Comparison of ENCODE assay signal across 8 cellular contexts in the genomic region with DNA sequence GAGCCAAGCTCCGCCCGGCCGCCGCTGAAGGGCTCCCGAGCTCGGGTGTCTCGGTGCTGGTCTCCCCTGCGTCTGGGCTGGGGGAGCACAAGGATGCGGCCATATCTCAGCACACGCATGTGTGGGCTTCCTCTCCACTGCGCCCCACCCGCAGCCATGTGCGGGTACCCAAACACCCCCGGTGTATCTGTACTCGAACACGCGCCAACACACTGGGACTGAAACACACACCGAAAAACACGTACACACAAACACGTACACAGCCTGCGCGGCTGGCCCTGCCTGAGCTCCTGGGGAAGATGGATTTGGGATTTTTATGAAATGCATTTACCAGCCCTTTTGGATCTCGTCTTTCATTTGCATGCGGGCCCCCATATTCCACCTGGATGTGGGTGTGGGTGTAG. TPM values are rescaled to one million over a fixed set of nuclear protein-coding genes. Genes with fewer than 3 reads are reported as not detected.
DNase-seq lines count a peak whose midpoint lies in the region; ATAC-seq and TF ChIP-seq lines count a peak whose summit lies in the region.

No MANE protein-coding gene starts in this region.

- H3K27me3 Mint-ChIP-seq in activated naive CD4-positive, alpha-beta T cell treated with anti-CD3 and anti-CD28 coated beads for 36 hours (ENCODE audit: low read depth): peaks cover 91% of the 10 kb centered on the region
- peaks cover 59% of the 10 kb centered on the region for H3K27me3 Mint-ChIP-seq in chondrocyte (ENCODE audit: low read depth)

- TF ChIP-seq EP300 in tibial nerve (IDR thresholded peaks at IDR 0.05): no peak

- CTCF ChIA-PET in activated naive CD4-positive, alpha-beta T cell treated with anti-CD3 and anti-CD28 coated beads for 36 hours (lab: Charles Lee): interaction anchor here (0.6 kb wide), 1 partner anchor 23 kb away, joined by 3 read pairs; no protein-coding TSS in a partner anchor

- H3K4ac ChIP-seq in mesenchymal stem cell (ENCODE audit: low read depth in 1 of 2, low read length in 2 of 2): peak overlapping the region; percentile 52 to 83

- H2BK15ac ChIP-seq in mesenchymal stem cell (ENCODE audit: low read depth, poor library complexity, severe bottlenecking): peak overlapping the region; percentile 96

- no peaks in the 10 kb centered on the region for H3K79me1 ChIP-seq in mesenchymal stem cell (replicated peaks; ENCODE audit: low read length, poor library complexity, severe bottlenecking)

- H3K27me3 ChIP-seq in mesenchymal stem cell (ENCODE audit: control insufficient read depth in 1 of 2, insufficient read depth in 1 of 2, low read length in 2 of 2): peaks cover 0 to 89% of the 10 kb centered on the region in 2 experiments
- H3K27me3 ChIP-seq in tibial nerve: peaks cover 0 to 34% of the 10 kb centered on the region in 2 donors
- H3K27me3 ChIP-seq in SJCRH30: no peaks in the 10 kb centered on the region; the same call in none of the 2 replicates

- H3K27ac Mint-ChIP-seq in activated naive CD4-positive, alpha-beta T cell treated with anti-CD3 and anti-CD28 coated beads for 36 hours: no peak overlapping the region
- H3K27ac Mint-ChIP-seq in activated naive CD4-positive, alpha-beta T cell treated with anti-CD3 and anti-CD28 coated beads, Interleukin-2, amount 50 U/mL, for 72 hours: peak overlapping the region in 1 of 2 donors; percentile 14
- H3K27ac Mint-ChIP-seq in chondrocyte (ENCODE audit: unreplicated experiment): peak overlapping the region; percentile 86

- H2BK5ac ChIP-seq in mesenchymal stem cell (ENCODE audit: low read depth, low read length, poor library complexity, severe bottlenecking): no peak overlapping the region

- peaks cover 0 to 14% of the 10 kb centered on the region in 2 experiments for H3K36me3 ChIP-seq in mesenchymal stem cell (ENCODE audit: control insufficient read depth in 1 of 2, insufficient read depth in 2 of 2, low read depth in 1 of 2, low read length in 2 of 2)
- no peaks in the 10 kb centered on the region for H3K36me3 ChIP-seq in tibial nerve
- H3K36me3 ChIP-seq in SJCRH30: no peaks in the 10 kb centered on the region

- H3K4me1 Mint-ChIP-seq in activated naive CD4-positive, alpha-beta T cell treated with anti-CD3 and anti-CD28 coated beads for 36 hours (ENCODE audit: low read depth): peaks cover 45% of the 10 kb centered on the region
- peaks cover 43% of the 10 kb centered on the region for H3K4me1 Mint-ChIP-seq in chondrocyte (ENCODE audit: low read depth)

- H3K9me3 ChIP-seq in mesenchymal stem cell (ENCODE audit: control insufficient read depth, low read length) (no peaks in the 10 kb centered on the region), tibial nerve (no peaks in the 10 kb centered on the region), SJCRH30 (replicated peaks) (no peaks in the 10 kb centered on the region)

- peak overlapping the region; percentile 74 for H2AFZ ChIP-seq in mesenchymal stem cell (ENCODE audit: low read depth, low read length)

- H3K4me3 ChIP-seq in mesenchymal stem cell (ENCODE audit: insufficient read depth in 1 of 2, low read depth in 1 of 2, low read length in 2 of 2) (peak overlapping the region; percentile 33 to 88), tibial nerve (peak overlapping the region; percentile 43 to 62 (median 50)), SJCRH30 (no peak overlapping the region)

- no peak for ATAC-seq in activated naive CD4-positive, alpha-beta T cell treated with anti-CD3 and anti-CD28 coated beads, Interleukin-2, amount 50 U/mL, for 72 hours
- ATAC-seq in GM19351 (IDR thresholded peaks at IDR 0.05; ENCODE audit: unreplicated experiment): no peak

- no peak for TF ChIP-seq POLR2A in tibial nerve (IDR thresholded peaks at IDR 0.05)

- peak overlapping the region; percentile 90 for H4K8ac ChIP-seq in mesenchymal stem cell (ENCODE audit: low read length)

- H2AK5ac ChIP-seq in mesenchymal stem cell (ENCODE audit: low read length, severe bottlenecking): no peak overlapping the region

- intact Hi-C loops in activated naive CD4-positive, alpha-beta T cell treated with anti-CD3 and anti-CD28 coated beads for 36 hours (cut with micrococcal nuclease): loop anchor here (2.0 to 10.0 kb wide), 3 partner anchors 16 to 1210 kb away; a partner anchor contains a TSS

- peak overlapping the region; percentile 84 for H4K91ac ChIP-seq in mesenchymal stem cell (ENCODE audit: low read length)

- H3K9me3 Mint-ChIP-seq in activated naive CD4-positive, alpha-beta T cell treated with anti-CD3 and anti-CD28 coated beads for 36 hours: peaks cover 3% of the 10 kb centered on the region
- H3K9me3 Mint-ChIP-seq in activated naive CD4-positive, alpha-beta T cell treated with anti-CD3 and anti-CD28 coated beads, Interleukin-2, amount 50 U/mL, for 72 hours: peaks cover 8 to 14% of the 10 kb centered on the region in 2 donors
- H3K9me3 Mint-ChIP-seq in chondrocyte (ENCODE audit: low read depth): no peaks in the 10 kb centered on the region

- DNase-seq in activated naive CD4-positive, alpha-beta T cell treated with anti-CD3 and anti-CD28 coated beads for 36 hours: no peak
- DNase-seq in activated naive CD4-positive, alpha-beta T cell treated with anti-CD3 and anti-CD28 coated beads, Interleukin-2, amount 50 U/mL, for 72 hours (ENCODE audit: low spot score in 2 of 2): no peak
- DNase-seq in chondrocyte (ENCODE audit: low spot score) (no peak), mesenchymal stem cell (no peak), tibial nerve (ENCODE audit: low spot score in 2 of 2) (no peak), AG20443 (ENCODE audit: low spot score) (no peak), SJCRH30 (no peak)

- H3K14ac ChIP-seq in mesenchymal stem cell (ENCODE audit: low read length in 2 of 2): peak overlapping the region in 1 of 2 experiments; percentile 95

- H3K36me3 Mint-ChIP-seq in activated naive CD4-positive, alpha-beta T cell treated with anti-CD3 and anti-CD28 coated beads for 36 hours (ENCODE audit: low read depth): peaks cover 4% of the 10 kb centered on the region
- peaks cover 56 to 74% of the 10 kb centered on the region in 2 donors for H3K36me3 Mint-ChIP-seq in activated naive CD4-positive, alpha-beta T cell treated with anti-CD3 and anti-CD28 coated beads, Interleukin-2, amount 50 U/mL, for 72 hours
- peaks cover 7% of the 10 kb centered on the region for H3K36me3 Mint-ChIP-seq in chondrocyte (ENCODE audit: low read depth)

- H2BK120ac ChIP-seq in mesenchymal stem cell (ENCODE audit: low read depth, low read length): peak overlapping the region; percentile 59

- H3K27ac ChIP-seq in mesenchymal stem cell (ENCODE audit: low read length, poor library complexity, severe bottlenecking) (no peak overlapping the region), tibial nerve (peak overlapping the region; percentile 53 to 94 (median 79)), SJCRH30 (no peak overlapping the region)

- H3K4me2 ChIP-seq in mesenchymal stem cell (ENCODE audit: low read length, poor library complexity, severe bottlenecking): peak overlapping the region; percentile 64

- H3K9ac ChIP-seq in mesenchymal stem cell (ENCODE audit: low read length): peak overlapping the region; percentile 100

- under 1% methylated on average over 22 of the region's 24 CpGs for WGBS in mesenchymal stem cell
- 2 to 3% methylated on average over 24 of the region's 24 CpGs for WGBS in tibial nerve, 2 donors

- H3K4me3 Mint-ChIP-seq in activated naive CD4-positive, alpha-beta T cell treated with anti-CD3 and anti-CD28 coated beads for 36 hours: peak overlapping the region; percentile 28
- H3K4me3 Mint-ChIP-seq in chondrocyte (ENCODE audit: unreplicated experiment): peak overlapping the region; percentile 96

- H3K23ac ChIP-seq in mesenchymal stem cell (ENCODE audit: low read length in 2 of 2): peak overlapping the region in 1 of 2 experiments; percentile 100

- peak overlapping the region; percentile 78 to 97 for H3K18ac ChIP-seq in mesenchymal stem cell (ENCODE audit: low read depth in 1 of 2, low read length in 2 of 2)

- peaks cover 18% of the 10 kb centered on the region for H3K4me1 ChIP-seq in mesenchymal stem cell (ENCODE audit: control insufficient read depth, insufficient read depth, low read depth, low read length)
- H3K4me1 ChIP-seq in tibial nerve: peaks cover 0 to 39% (median 2%) of the 10 kb centered on the region in 4 donors
- H3K4me1 ChIP-seq in SJCRH30: no peaks in the 10 kb centered on the region

- TF ChIP-seq CTCF in chondrocyte (IDR thresholded peaks at IDR 0.05) (no peak), tibial nerve (IDR thresholded peaks at IDR 0.05) (no peak)

- H2BK12ac ChIP-seq in mesenchymal stem cell (ENCODE audit: low read length in 2 of 2): peak overlapping the region; percentile 69 to 99

RNA-seq across cellular contexts. Expression of a gene that starts 0.9 kb away (rescaled TPM):
- total RNA-seq in activated naive CD4-positive, alpha-beta T cell treated with anti-CD3 and anti-CD28 coated beads for 36 hours: not detected
- total RNA-seq in activated naive CD4-positive, alpha-beta T cell treated with anti-CD3 and anti-CD28 coated beads, Interleukin-2, amount 50 U/mL, for 72 hours: not detected
- total RNA-seq in chondrocyte: 0.53 to 2.9 TPM (median 2.5 TPM) in 3 replicates
- 59.8 TPM for polyA plus RNA-seq in mesenchymal stem cell (2013, experiment 1 of 2)
- polyA plus RNA-seq in mesenchymal stem cell (2013, experiment 2 of 2): 57.6 TPM
- total RNA-seq in tibial nerve: 10 to 100 TPM; 11.1 to 13.5 (median 12.3) TPM
- total RNA-seq in SJCRH30 (2014; rRNA removed; shearing (Covaris generic)): not detected in 2 replicates

Comparison
In these comparisons a context has a peak if more than half of its experiments do, and no peak if none do; other contexts are left out.
1. H3K27ac ChIP-seq: peak in tibial nerve (4 of 4); none in mesenchymal stem cell (single experiment) and SJCRH30 (single experiment).